ENCODE assay signal across 13 cellular contexts in the genomic region with DNA sequence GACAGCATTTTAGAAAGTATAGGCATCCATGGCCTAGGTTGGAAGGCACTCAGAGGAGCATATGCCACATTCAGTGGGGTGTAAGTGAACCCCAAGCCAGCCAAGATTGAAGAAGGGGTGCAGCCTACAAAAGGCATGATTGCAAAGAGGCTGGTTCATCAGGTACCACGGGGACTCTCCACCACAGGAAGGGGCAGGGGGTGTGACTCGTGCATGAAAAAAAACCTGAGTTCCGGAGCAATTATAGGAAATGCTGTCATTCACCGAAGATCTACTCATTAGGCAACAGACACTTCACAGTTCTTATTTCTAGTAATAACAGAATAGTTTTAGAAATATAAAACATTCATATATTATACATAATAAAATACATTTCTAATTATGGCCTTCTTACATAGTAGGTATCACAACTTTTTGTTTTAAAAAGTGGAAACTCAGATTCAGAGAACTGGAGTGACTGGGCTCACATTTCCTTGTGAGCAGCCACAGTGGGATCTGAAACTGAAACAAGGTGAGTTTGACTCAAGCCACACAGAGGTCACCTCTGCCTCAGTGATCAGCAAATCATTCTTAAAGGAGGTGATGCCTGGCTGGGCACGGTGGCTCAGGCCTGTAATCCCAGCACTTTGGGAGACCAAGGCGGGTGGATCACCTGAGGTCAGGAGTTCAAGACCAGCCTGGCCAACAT.
A peak's percentile ranks its signal among the peaks of the same experiment; 100 is the strongest.
DNase-seq lines count a peak whose midpoint lies in the region; ATAC-seq and TF ChIP-seq lines count a peak whose summit lies in the region.
"Had no signal": no experiment of that assay in that cellular context is flagged by ENCODE, and none has a peak within 500 bp of the region (broad histone marks: within the 10 kb centered on the region; RNA-seq: fewer than 3 reads in every experiment).

No MANE protein-coding gene starts in this region.

- no peak overlapping the region for H3K27ac ChIP-seq in smooth muscle cell (ENCODE audit: low read depth)
- H3K27ac ChIP-seq: BLaER1 treated with 17β-estradiol and CSF1 and Interleukin-3, amounts not matched to agents 10 nM and 100 nM; heart right ventricle had no signal

- no peak overlapping the region for H3K4me2 ChIP-seq in smooth muscle cell
- H3K4me2 ChIP-seq: BLaER1 treated with 17β-estradiol and CSF1 and Interleukin-3, amounts not matched to agents 10 nM and 100 nM had no signal

- no peaks in the 10 kb centered on the region for H3K79me2 ChIP-seq in smooth muscle cell (ENCODE audit: low read depth)

- no peak overlapping the region for H3K4me3 ChIP-seq in GM12865 (ENCODE audit: low read depth, low read length)
- no peak overlapping the region for H3K4me3 ChIP-seq in smooth muscle cell
- H3K4me3 ChIP-seq: BLaER1 treated with 17β-estradiol and CSF1 and Interleukin-3, amounts not matched to agents 10 nM and 100 nM; heart right ventricle had no signal

- peak; percentile 80 for ATAC-seq in GM19043 (IDR thresholded peaks at IDR 0.05; ENCODE audit: low read depth, unreplicated experiment)
- peak; percentile 98 for ATAC-seq in HG02610 (IDR thresholded peaks at IDR 0.05; ENCODE audit: unreplicated experiment)
- ATAC-seq in HG03432 (IDR thresholded peaks at IDR 0.05; ENCODE audit: unreplicated experiment), result peak; percentile 91
- ATAC-seq: right cardiac atrium had no signal

- no peak for TF ChIP-seq CTCF in GM12865 (IDR thresholded peaks at IDR 0.05; ENCODE audit: insufficient read depth, low read depth, low read length, missing control alignments)
- TF ChIP-seq CTCF in smooth muscle cell (IDR thresholded peaks at IDR 0.05; ENCODE audit: borderline replicate concordance, insufficient read depth, poor library complexity, severe bottlenecking), result no peak

- peaks cover 4% of the 10 kb centered on the region for H3K27me3 ChIP-seq in smooth muscle cell (ENCODE audit: low read depth)
- H3K27me3 ChIP-seq: BLaER1 treated with 17β-estradiol and CSF1 and Interleukin-3, amounts not matched to agents 10 nM and 100 nM had no signal

- no peaks in the 10 kb centered on the region for H4K20me1 ChIP-seq in smooth muscle cell (ENCODE audit: low read depth)
- H4K20me1 ChIP-seq: BLaER1 treated with 17β-estradiol and CSF1 and Interleukin-3, amounts not matched to agents 10 nM and 100 nM had no signal

- no peaks in the 10 kb centered on the region for H3K9me3 ChIP-seq in smooth muscle cell (replicated peaks; ENCODE audit: low read depth)
- H3K9me3 ChIP-seq: BLaER1 treated with 17β-estradiol and CSF1 and Interleukin-3, amounts not matched to agents 10 nM and 100 nM; heart right ventricle had no signal

- no peaks in the 10 kb centered on the region for H3K36me3 ChIP-seq in smooth muscle cell (ENCODE audit: low read depth)
- H3K36me3 ChIP-seq: BLaER1 treated with 17β-estradiol and CSF1 and Interleukin-3, amounts not matched to agents 10 nM and 100 nM had no signal

- 88% methylated on average over 6 of the region's 6 CpGs for WGBS in smooth muscle cell (ENCODE audit: low lambda C conversion rate)

- H3K9ac ChIP-seq in smooth muscle cell (ENCODE audit: low read depth), result no peak overlapping the region
- H3K9ac ChIP-seq: BLaER1 treated with 17β-estradiol and CSF1 and Interleukin-3, amounts not matched to agents 10 nM and 100 nM had no signal

- no peak overlapping the region for H2AFZ ChIP-seq in smooth muscle cell (ENCODE audit: low read depth)

- DNase-seq in GM12865 (ENCODE audit: low read depth) (peak; percentile 72), mucosa of gallbladder (ENCODE audit: low spot score) (no peak), pons (ENCODE audit: low spot score) (no peak), smooth muscle cell (lab: John Stamatoyannopoulos, UW; ENCODE audit: unreplicated experiment) (no peak), NCI-H69 (lab: John Stamatoyannopoulos, UW) (no peak)
- DNase-seq: amygdala; effector CD8-positive, alpha-beta T cell; heart right ventricle; right cardiac atrium had no signal

- H3K4me1 ChIP-seq in smooth muscle cell (ENCODE audit: low read depth), result peaks cover 6% of the 10 kb centered on the region
- H3K4me1 ChIP-seq: BLaER1 treated with 17β-estradiol and CSF1 and Interleukin-3, amounts not matched to agents 10 nM and 100 nM; heart right ventricle had no signal

- no peaks in the 10 kb centered on the region for H3F3A ChIP-seq in smooth muscle cell (ENCODE audit: low read depth)
